Comparison of ENCODE assay signal across 1 cellular context in genomic region chr2:10344105-10345066, GRCh38.
TF ChIP-seq lines count a peak whose summit lies in the region.

No MANE protein-coding gene starts in this region.

TF ChIP-seq in K562, 482 proteins besides CTCF, POLR2A, EP300 and RAD21 (continued from another document):
- no peak for TF ChIP-seq RERE (CRISPR knock-in tag; IDR thresholded peaks at IDR 0.05; ENCODE audit: borderline replicate concordance)
- TF ChIP-seq BDP1 (IDR thresholded peaks at IDR 0.05; ENCODE audit: insufficient read depth, insufficient read length): no peak
- TF ChIP-seq ZNF232 (CRISPR knock-in tag; IDR thresholded peaks at IDR 0.05): no peak
- TF ChIP-seq ATF1 (CRISPR knock-in tag; IDR thresholded peaks at IDR 0.05): no peak
- no peak for TF ChIP-seq ATF1 (tag; IDR thresholded peaks at IDR 0.05)
- TF ChIP-seq KLF16 (IDR thresholded peaks at IDR 0.05): no peak
- peak in 1 of 2 experiments; percentile 27; a peak in 1 of 4 replicates for TF ChIP-seq HDAC1 (IDR thresholded peaks at IDR 0.05)
- no peak for TF ChIP-seq RCOR1 (IDR thresholded peaks at IDR 0.05; ENCODE audit: borderline replicate concordance in 1 of 2, low read depth in 2 of 2, low read length in 2 of 2)
- 0 out of 2 replicates have a peak, but pooled peaks have one; percentile 35 for TF ChIP-seq ZBTB2 (IDR thresholded peaks at IDR 0.05)
- TF ChIP-seq TCFL5 (CRISPR knock-in tag; conservative IDR thresholded peaks at IDR 0.05): no peak
- TF ChIP-seq MECOM (CRISPR knock-in tag; IDR thresholded peaks at IDR 0.05): no peak
- TF ChIP-seq CBX8 (IDR thresholded peaks at IDR 0.05; ENCODE audit: borderline replicate concordance, extremely low read depth, low read depth, low read length, poor library complexity, severe bottlenecking): no peak
- TF ChIP-seq NCOA6 (IDR thresholded peaks at IDR 0.05): no peak
- TF ChIP-seq, protein P1, sequence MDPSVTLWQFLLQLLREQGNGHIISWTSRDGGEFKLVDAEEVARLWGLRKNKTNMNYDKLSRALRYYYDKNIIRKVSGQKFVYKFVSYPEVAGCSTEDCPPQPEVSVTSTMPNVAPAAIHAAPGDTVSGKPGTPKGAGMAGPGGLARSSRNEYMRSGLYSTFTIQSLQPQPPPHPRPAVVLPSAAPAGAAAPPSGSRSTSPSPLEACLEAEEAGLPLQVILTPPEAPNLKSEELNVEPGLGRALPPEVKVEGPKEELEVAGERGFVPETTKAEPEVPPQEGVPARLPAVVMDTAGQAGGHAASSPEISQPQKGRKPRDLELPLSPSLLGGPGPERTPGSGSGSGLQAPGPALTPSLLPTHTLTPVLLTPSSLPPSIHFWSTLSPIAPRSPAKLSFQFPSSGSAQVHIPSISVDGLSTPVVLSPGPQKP (CRISPR knock-in tag; IDR thresholded peaks at IDR 0.05): no peak
- no peak for TF ChIP-seq ZNF780A (CRISPR knock-in tag; IDR thresholded peaks at IDR 0.05)
- TF ChIP-seq JUN (IDR thresholded peaks at IDR 0.05; ENCODE audit: borderline replicate concordance, low read depth, low read length): no peak
- no peak for TF ChIP-seq JUN (CRISPR knock-in tag; IDR thresholded peaks at IDR 0.05; ENCODE audit: borderline replicate concordance)
- TF ChIP-seq MBD2 (IDR thresholded peaks at IDR 0.05; ENCODE audit: borderline replicate concordance, low read depth): 0 out of 2 replicates have a peak, but pooled peaks have one; percentile 10
- no peak for TF ChIP-seq RBBP5 (IDR thresholded peaks at IDR 0.05; ENCODE audit: borderline replicate concordance, insufficient read depth, low read length, poor library complexity, severe bottlenecking)
